20 cellular contexts compared by ENCODE assay signal in the genomic region with DNA sequence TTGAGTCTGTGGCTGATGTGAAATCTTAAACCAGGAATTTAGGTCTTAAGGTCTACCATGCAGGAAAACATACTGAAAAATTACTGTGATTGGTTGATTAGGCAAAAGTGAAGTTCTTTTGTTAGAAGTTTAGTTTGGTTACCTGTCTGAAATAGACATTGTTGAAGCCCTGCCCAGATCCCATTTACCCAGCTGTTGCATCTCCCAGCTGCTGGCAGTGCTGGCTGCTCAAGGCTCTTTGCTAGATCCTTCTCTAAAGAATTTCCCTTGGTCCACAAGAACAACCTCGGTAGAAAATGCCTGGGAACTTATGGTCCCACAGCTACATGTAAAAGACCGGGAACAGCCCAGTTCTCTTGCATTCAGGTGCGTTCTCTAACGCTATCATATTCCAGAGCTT.
DNase-seq lines count a peak whose midpoint lies in the region; ATAC-seq, FAIRE-seq and TF ChIP-seq lines count a peak whose summit lies in the region.
"Had no signal": no experiment of that assay in that cellular context is flagged by ENCODE, and none has a peak within 500 bp of the region (broad histone marks: within the 10 kb centered on the region; RNA-seq: fewer than 3 reads in every experiment).

No MANE protein-coding gene starts in this region.

- POLR2A ChIA-PET in A549 (lab: Yijun Ruan, JAX): no interaction called here

- ATAC-seq in A549 (no peak), pancreas (peak; percentile 84 to 93 (median 89))
- no peak for ATAC-seq in activated CD4-positive, CD25-positive, alpha-beta regulatory T cell treated with anti-CD3 and anti-CD28 coated beads, Interleukin-2, amount 50 U/mL, for 24 hours
- ATAC-seq: CD8-positive, alpha-beta T cell had no signal

- TF ChIP-seq POLR2A in A549 (IDR thresholded peaks at IDR 0.05; ENCODE audit: low read length): no peak

- H3K4me1 ChIP-seq in A549: peaks cover 32% of the 10 kb centered on the region
- H3K4me1 ChIP-seq in pancreas: peaks cover 13 to 29% (median 14%) of the 10 kb centered on the region in 3 donors

- H3K9me3 ChIP-seq in A549 (peaks cover 3% of the 10 kb centered on the region; the same call in 1 of the 3 replicates), pancreas (no peaks in the 10 kb centered on the region)
- H3K9me3 ChIP-seq: Caco-2 had no signal

- intact Hi-C loops in pancreas (cut with DNase I): no loop called here

- TF ChIP-seq RAD21 in A549 (conservative IDR thresholded peaks at IDR 0.05 in 1 of 2, IDR thresholded peaks at IDR 0.05 in 1 of 2): no peak

- WGBS in A549 (ENCODE audit: missing lambda C conversion rate): 66% methylated on average over 4 of the region's 4 CpGs
- 20 to 30% methylated on average over 4 of the region's 4 CpGs for WGBS in pancreas, 2 donors

- DNase-seq in A549 (ENCODE audit: low read depth in 1 of 2, low spot score in 1 of 2): no peak
- DNase-seq in pancreas: peak; percentile 59 to 85 (median 78)
- DNase-seq in germinal center (ENCODE audit: low spot score): no peak
- DNase-seq: 8988T; AML-193; Caco-2; Calu3; CD4-positive, alpha-beta T cell; CD8-positive, alpha-beta T cell; DMS79 treated with DMSO at 0.1 percent for 48 hours; GF-D8 had no signal

- no peak overlapping the region for H3K4me2 ChIP-seq in A549
- H3K4me2 ChIP-seq: BLaER1 treated with 17β-estradiol and CSF1 and Interleukin-3, amounts not matched to agents 10 nM and 100 nM had no signal

- FAIRE-seq in A549 (lab: Jason Lieb, UNC) (peak; percentile 74), pancreas (lab: Jason Lieb, UNC) (no peak)
- FAIRE-seq: A204.1, D721Med, G401.6, GM12891, GM19239 had no signal

- CTCF ChIA-PET in A549 (lab: Yijun Ruan, JAX): interaction anchor here (1.7 kb wide), 1 partner anchor 19 kb away, joined by 3 read pairs; no protein-coding TSS in a partner anchor

- H3K36me3 ChIP-seq in pancreas: no peaks in the 10 kb centered on the region
- H3K36me3 ChIP-seq: BLaER1 treated with 17β-estradiol and CSF1 and Interleukin-3, amounts not matched to agents 10 nM and 100 nM had no signal

- H3K27ac ChIP-seq in A549 (peak overlapping the region; percentile 3 to 85; a peak in 5 of 6 replicates), VCaP (peak overlapping the region; percentile 88), pancreas (peak overlapping the region; percentile 25 to 83 (median 46))
- H3K27ac ChIP-seq: BLaER1 treated with 17β-estradiol and CSF1 and Interleukin-3, amounts not matched to agents 10 nM and 100 nM; C4-2B had no signal

- TF ChIP-seq EP300 in A549 (IDR thresholded peaks at IDR 0.05): no peak

- no peak for TF ChIP-seq CTCF in A549 (IDR thresholded peaks at IDR 0.05)
- TF ChIP-seq CTCF in VCaP (conservative IDR thresholded peaks at IDR 0.05): no peak
- no peak for TF ChIP-seq CTCF in pancreas (IDR thresholded peaks at IDR 0.05)

- H3K27me3 ChIP-seq in pancreas: no peaks in the 10 kb centered on the region
- H3K27me3 ChIP-seq: BLaER1 treated with 17β-estradiol and CSF1 and Interleukin-3, amounts not matched to agents 10 nM and 100 nM had no signal

- H3K4me3 ChIP-seq in A549: no peak overlapping the region
- no peak overlapping the region for H3K4me3 ChIP-seq in pancreas
- H3K4me3 ChIP-seq: BLaER1 treated with 17β-estradiol and CSF1 and Interleukin-3, amounts not matched to agents 10 nM and 100 nM had no signal

TF ChIP-seq in A549, 52 proteins besides CTCF, POLR2A, EP300 and RAD21:
- TF ChIP-seq EHF (CRISPR knock-in tag; IDR thresholded peaks at IDR 0.05) (no peak), CBX8 (IDR thresholded peaks at IDR 0.05) (no peak)
- TF ChIP-seq, protein P1, sequence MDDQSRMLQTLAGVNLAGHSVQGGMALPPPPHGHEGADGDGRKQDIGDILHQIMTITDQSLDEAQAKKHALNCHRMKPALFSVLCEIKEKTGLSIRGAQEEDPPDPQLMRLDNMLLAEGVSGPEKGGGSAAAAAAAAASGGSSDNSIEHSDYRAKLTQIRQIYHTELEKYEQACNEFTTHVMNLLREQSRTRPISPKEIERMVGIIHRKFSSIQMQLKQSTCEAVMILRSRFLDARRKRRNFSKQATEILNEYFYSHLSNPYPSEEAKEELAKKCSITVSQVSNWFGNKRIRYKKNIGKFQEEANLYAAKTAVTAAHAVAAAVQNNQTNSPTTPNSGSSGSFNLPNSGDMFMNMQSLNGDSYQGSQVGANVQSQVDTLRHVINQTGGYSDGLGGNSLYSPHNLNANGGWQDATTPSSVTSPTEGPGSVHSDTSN (IDR thresholded peaks at IDR 0.05): no peak

Comparison
In these comparisons a context has a peak if more than half of its experiments do, and no peak if none do; other contexts are left out.
1. ATAC-seq: peak in pancreas (4 of 4); none in A549 (0 of 2) and activated CD4-positive, CD25-positive, alpha-beta regulatory T cell treated with anti-CD3 and anti-CD28 coated beads, Interleukin-2, amount 50 U/mL, for 24 hours (0 of 2).
2. DNase-seq: peak in pancreas (6 of 6); none in A549 (0 of 2) and germinal center (single experiment).
3. Peak in every context shown above with its lines, with median percentiles within 50 percentile points of each other: H3K27ac ChIP-seq.